1 cellular context compared by ENCODE assay signal in the genomic region with DNA sequence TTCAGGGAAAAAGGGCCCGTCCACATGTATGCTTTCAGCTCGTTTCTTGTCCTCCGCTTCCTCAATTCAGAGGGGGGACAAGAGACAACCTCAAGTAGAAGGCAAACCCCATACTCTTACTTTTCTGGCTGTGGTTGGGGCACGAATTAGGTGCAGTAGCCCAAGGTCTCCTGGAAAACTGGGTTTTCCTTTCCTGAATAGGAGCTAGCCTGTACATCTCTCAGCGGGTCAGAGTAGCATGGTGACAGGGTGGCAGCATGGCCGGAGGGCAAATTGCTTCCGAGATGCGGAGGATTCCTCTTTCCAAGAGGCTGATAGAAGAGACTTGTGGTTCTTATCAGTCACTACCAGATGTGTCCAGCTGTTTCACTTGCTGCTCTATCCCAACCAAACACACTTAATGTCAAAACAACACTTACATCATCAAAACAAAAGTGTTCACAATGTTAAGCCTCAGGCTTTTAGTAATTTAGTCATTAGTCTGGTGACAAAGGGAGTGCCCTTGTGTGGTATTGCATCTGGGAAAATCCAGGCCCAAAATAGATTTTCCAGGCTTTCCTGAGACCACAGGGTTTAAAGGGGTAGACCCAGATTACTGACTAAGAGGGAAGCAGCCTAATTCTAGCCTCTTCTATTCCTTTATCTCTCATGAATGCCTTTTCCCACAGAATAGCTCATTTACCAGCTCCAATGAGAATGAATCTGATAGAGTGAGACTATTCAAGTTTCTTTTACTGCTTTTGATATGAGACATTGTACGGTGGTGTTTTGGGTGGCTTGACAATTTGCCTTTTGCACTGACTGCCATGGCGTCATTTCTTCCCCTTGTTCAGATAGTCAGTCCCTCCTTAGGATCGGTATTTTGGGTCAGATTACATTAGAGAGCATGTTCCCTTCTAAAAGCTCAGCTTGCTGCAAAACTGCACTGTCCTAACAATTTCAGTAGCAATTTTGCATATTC.
TF ChIP-seq lines count a peak whose summit lies in the region.

No MANE protein-coding gene starts in this region.

TF ChIP-seq in K562, 482 proteins besides CTCF, POLR2A, EP300 and RAD21 (continued from another document and continues in another):
- TF ChIP-seq, protein P1, sequence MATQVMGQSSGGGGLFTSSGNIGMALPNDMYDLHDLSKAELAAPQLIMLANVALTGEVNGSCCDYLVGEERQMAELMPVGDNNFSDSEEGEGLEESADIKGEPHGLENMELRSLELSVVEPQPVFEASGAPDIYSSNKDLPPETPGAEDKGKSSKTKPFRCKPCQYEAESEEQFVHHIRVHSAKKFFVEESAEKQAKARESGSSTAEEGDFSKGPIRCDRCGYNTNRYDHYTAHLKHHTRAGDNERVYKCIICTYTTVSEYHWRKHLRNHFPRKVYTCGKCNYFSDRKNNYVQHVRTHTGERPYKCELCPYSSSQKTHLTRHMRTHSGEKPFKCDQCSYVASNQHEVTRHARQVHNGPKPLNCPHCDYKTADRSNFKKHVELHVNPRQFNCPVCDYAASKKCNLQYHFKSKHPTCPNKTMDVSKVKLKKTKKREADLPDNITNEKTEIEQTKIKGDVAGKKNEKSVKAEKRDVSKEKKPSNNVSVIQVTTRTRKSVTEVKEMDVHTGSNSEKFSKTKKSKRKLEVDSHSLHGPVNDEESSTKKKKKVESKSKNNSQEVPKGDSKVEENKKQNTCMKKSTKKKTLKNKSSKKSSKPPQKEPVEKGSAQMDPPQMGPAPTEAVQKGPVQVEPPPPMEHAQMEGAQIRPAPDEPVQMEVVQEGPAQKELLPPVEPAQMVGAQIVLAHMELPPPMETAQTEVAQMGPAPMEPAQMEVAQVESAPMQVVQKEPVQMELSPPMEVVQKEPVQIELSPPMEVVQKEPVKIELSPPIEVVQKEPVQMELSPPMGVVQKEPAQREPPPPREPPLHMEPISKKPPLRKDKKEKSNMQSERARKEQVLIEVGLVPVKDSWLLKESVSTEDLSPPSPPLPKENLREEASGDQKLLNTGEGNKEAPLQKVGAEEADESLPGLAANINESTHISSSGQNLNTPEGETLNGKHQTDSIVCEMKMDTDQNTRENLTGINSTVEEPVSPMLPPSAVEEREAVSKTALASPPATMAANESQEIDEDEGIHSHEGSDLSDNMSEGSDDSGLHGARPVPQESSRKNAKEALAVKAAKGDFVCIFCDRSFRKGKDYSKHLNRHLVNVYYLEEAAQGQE (CRISPR knock-in tag; IDR thresholded peaks at IDR 0.05; ENCODE audit: low read depth) = no peak
- TF ChIP-seq ZNF24 (IDR thresholded peaks at IDR 0.05) = 0 out of 2 replicates have a peak, but pooled peaks have one; percentile 50
- peak; percentile 86 for TF ChIP-seq JUN (IDR thresholded peaks at IDR 0.05; ENCODE audit: borderline replicate concordance, low read depth, low read length)
- TF ChIP-seq JUN (CRISPR knock-in tag; IDR thresholded peaks at IDR 0.05; ENCODE audit: borderline replicate concordance) = no peak
- TF ChIP-seq CCNT2 (IDR thresholded peaks at IDR 0.05; ENCODE audit: borderline replicate concordance, extremely low read depth, insufficient read length, low read depth, low read length) = peak; percentile 96
- TF ChIP-seq ZSCAN32 (CRISPR knock-in tag; IDR thresholded peaks at IDR 0.05) = no peak
- TF ChIP-seq GATA2 (CRISPR knock-in tag; IDR thresholded peaks at IDR 0.05) = peak; percentile 93
- TF ChIP-seq ZNF184 (CRISPR knock-in tag; IDR thresholded peaks at IDR 0.05) = peak; percentile 91
- no peak for TF ChIP-seq BRF1 (IDR thresholded peaks at IDR 0.05; ENCODE audit: borderline replicate concordance, extremely low read depth, insufficient read length)
- TF ChIP-seq, protein P2, sequence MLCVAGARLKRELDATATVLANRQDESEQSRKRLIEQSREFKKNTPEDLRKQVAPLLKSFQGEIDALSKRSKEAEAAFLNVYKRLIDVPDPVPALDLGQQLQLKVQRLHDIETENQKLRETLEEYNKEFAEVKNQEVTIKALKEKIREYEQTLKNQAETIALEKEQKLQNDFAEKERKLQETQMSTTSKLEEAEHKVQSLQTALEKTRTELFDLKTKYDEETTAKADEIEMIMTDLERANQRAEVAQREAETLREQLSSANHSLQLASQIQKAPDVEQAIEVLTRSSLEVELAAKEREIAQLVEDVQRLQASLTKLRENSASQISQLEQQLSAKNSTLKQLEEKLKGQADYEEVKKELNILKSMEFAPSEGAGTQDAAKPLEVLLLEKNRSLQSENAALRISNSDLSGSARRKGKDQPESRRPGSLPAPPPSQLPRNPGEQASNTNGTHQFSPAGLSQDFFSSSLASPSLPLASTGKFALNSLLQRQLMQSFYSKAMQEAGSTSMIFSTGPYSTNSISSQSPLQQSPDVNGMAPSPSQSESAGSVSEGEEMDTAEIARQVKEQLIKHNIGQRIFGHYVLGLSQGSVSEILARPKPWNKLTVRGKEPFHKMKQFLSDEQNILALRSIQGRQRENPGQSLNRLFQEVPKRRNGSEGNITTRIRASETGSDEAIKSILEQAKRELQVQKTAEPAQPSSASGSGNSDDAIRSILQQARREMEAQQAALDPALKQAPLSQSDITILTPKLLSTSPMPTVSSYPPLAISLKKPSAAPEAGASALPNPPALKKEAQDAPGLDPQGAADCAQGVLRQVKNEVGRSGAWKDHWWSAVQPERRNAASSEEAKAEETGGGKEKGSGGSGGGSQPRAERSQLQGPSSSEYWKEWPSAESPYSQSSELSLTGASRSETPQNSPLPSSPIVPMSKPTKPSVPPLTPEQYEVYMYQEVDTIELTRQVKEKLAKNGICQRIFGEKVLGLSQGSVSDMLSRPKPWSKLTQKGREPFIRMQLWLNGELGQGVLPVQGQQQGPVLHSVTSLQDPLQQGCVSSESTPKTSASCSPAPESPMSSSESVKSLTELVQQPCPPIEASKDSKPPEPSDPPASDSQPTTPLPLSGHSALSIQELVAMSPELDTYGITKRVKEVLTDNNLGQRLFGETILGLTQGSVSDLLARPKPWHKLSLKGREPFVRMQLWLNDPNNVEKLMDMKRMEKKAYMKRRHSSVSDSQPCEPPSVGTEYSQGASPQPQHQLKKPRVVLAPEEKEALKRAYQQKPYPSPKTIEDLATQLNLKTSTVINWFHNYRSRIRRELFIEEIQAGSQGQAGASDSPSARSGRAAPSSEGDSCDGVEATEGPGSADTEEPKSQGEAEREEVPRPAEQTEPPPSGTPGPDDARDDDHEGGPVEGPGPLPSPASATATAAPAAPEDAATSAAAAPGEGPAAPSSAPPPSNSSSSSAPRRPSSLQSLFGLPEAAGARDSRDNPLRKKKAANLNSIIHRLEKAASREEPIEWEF (CRISPR knock-in tag; IDR thresholded peaks at IDR 0.05) = peak; percentile 65; the same call in 1 of the 2 replicates
- TF ChIP-seq XRCC3 (IDR thresholded peaks at IDR 0.05) = no peak
- TF ChIP-seq, protein P3, sequence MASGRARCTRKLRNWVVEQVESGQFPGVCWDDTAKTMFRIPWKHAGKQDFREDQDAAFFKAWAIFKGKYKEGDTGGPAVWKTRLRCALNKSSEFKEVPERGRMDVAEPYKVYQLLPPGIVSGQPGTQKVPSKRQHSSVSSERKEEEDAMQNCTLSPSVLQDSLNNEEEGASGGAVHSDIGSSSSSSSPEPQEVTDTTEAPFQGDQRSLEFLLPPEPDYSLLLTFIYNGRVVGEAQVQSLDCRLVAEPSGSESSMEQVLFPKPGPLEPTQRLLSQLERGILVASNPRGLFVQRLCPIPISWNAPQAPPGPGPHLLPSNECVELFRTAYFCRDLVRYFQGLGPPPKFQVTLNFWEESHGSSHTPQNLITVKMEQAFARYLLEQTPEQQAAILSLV (tag; IDR thresholded peaks at IDR 0.05) = no peak
- peak; percentile 39 to 46; a peak in 1 of 4 replicates for TF ChIP-seq FOXA3 (CRISPR knock-in tag; conservative IDR thresholded peaks at IDR 0.05 in 1 of 2, IDR thresholded peaks at IDR 0.05 in 1 of 2)
- TF ChIP-seq FOSL1 (tag; conservative IDR thresholded peaks at IDR 0.05) = peak; percentile 92
- TF ChIP-seq NRF1 (conservative IDR thresholded peaks at IDR 0.05 in 1 of 2, IDR thresholded peaks at IDR 0.05 in 1 of 2) = no peak
- peak; percentile 91 for TF ChIP-seq ZNF197 (CRISPR knock-in tag; IDR thresholded peaks at IDR 0.05; ENCODE audit: low read depth)
- TF ChIP-seq MAZ (CRISPR knock-in tag; conservative IDR thresholded peaks at IDR 0.05 in 1 of 2, IDR thresholded peaks at IDR 0.05 in 1 of 2) = no peak
- TF ChIP-seq ZBED1 (IDR thresholded peaks at IDR 0.05) = peak; percentile 77; the same call in 1 of the 2 replicates
- TF ChIP-seq EP400 (IDR thresholded peaks at IDR 0.05) = peak; percentile 69
- TF ChIP-seq DNMT1 (IDR thresholded peaks at IDR 0.05) = no peak
- no peak for TF ChIP-seq HNRNPLL (IDR thresholded peaks at IDR 0.05; ENCODE audit: low read depth, low read length, poor library complexity, severe bottlenecking)
- TF ChIP-seq, protein P4, sequence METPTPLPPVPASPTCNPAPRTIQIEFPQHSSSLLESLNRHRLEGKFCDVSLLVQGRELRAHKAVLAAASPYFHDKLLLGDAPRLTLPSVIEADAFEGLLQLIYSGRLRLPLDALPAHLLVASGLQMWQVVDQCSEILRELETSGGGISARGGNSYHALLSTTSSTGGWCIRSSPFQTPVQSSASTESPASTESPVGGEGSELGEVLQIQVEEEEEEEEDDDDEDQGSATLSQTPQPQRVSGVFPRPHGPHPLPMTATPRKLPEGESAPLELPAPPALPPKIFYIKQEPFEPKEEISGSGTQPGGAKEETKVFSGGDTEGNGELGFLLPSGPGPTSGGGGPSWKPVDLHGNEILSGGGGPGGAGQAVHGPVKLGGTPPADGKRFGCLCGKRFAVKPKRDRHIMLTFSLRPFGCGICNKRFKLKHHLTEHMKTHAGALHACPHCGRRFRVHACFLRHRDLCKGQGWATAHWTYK (CRISPR knock-in tag; IDR thresholded peaks at IDR 0.05) = no peak
- TF ChIP-seq, protein P5, sequence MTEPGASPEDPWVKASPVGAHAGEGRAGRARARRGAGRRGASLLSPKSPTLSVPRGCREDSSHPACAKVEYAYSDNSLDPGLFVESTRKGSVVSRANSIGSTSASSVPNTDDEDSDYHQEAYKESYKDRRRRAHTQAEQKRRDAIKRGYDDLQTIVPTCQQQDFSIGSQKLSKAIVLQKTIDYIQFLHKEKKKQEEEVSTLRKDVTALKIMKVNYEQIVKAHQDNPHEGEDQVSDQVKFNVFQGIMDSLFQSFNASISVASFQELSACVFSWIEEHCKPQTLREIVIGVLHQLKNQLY (CRISPR knock-in tag; conservative IDR thresholded peaks at IDR 0.05) = no peak
- TF ChIP-seq, protein P6, sequence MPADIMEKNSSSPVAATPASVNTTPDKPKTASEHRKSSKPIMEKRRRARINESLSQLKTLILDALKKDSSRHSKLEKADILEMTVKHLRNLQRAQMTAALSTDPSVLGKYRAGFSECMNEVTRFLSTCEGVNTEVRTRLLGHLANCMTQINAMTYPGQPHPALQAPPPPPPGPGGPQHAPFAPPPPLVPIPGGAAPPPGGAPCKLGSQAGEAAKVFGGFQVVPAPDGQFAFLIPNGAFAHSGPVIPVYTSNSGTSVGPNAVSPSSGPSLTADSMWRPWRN (IDR thresholded peaks at IDR 0.05; ENCODE audit: low read depth) = peak; percentile 97
- TF ChIP-seq NONO (IDR thresholded peaks at IDR 0.05; ENCODE audit: low read depth in 2 of 2, low read length in 1 of 2) = peak in 1 of 2 experiments; percentile 23; a peak in 1 of 4 replicates
- TF ChIP-seq, protein P7, sequence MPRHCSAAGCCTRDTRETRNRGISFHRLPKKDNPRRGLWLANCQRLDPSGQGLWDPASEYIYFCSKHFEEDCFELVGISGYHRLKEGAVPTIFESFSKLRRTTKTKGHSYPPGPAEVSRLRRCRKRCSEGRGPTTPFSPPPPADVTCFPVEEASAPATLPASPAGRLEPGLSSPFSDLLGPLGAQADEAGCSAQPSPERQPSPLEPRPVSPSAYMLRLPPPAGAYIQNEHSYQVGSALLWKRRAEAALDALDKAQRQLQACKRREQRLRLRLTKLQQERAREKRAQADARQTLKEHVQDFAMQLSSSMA (CRISPR knock-in tag; IDR thresholded peaks at IDR 0.05) = no peak
- no peak for TF ChIP-seq NUFIP1 (IDR thresholded peaks at IDR 0.05; ENCODE audit: partially characterized antibody)
- TF ChIP-seq ZNF316 (IDR thresholded peaks at IDR 0.05) = no peak
- TF ChIP-seq NFIX (CRISPR knock-in tag; IDR thresholded peaks at IDR 0.05; ENCODE audit: low read depth) = no peak
- TF ChIP-seq ZNF436 (CRISPR knock-in tag; IDR thresholded peaks at IDR 0.05) = no peak
- TF ChIP-seq, protein P8, sequence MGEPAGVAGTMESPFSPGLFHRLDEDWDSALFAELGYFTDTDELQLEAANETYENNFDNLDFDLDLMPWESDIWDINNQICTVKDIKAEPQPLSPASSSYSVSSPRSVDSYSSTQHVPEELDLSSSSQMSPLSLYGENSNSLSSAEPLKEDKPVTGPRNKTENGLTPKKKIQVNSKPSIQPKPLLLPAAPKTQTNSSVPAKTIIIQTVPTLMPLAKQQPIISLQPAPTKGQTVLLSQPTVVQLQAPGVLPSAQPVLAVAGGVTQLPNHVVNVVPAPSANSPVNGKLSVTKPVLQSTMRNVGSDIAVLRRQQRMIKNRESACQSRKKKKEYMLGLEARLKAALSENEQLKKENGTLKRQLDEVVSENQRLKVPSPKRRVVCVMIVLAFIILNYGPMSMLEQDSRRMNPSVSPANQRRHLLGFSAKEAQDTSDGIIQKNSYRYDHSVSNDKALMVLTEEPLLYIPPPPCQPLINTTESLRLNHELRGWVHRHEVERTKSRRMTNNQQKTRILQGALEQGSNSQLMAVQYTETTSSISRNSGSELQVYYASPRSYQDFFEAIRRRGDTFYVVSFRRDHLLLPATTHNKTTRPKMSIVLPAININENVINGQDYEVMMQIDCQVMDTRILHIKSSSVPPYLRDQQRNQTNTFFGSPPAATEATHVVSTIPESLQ (CRISPR knock-in tag; IDR thresholded peaks at IDR 0.05) = no peak
- TF ChIP-seq PCBP2 (IDR thresholded peaks at IDR 0.05; ENCODE audit: low read depth, low read length, poor library complexity, severe bottlenecking) = no peak
- no peak for TF ChIP-seq POU5F1 (IDR thresholded peaks at IDR 0.05; ENCODE audit: borderline replicate concordance, low read depth, low read length, partially characterized antibody)
- no peak for TF ChIP-seq THRAP3 (IDR thresholded peaks at IDR 0.05; ENCODE audit: borderline replicate concordance)
- TF ChIP-seq, protein P9, sequence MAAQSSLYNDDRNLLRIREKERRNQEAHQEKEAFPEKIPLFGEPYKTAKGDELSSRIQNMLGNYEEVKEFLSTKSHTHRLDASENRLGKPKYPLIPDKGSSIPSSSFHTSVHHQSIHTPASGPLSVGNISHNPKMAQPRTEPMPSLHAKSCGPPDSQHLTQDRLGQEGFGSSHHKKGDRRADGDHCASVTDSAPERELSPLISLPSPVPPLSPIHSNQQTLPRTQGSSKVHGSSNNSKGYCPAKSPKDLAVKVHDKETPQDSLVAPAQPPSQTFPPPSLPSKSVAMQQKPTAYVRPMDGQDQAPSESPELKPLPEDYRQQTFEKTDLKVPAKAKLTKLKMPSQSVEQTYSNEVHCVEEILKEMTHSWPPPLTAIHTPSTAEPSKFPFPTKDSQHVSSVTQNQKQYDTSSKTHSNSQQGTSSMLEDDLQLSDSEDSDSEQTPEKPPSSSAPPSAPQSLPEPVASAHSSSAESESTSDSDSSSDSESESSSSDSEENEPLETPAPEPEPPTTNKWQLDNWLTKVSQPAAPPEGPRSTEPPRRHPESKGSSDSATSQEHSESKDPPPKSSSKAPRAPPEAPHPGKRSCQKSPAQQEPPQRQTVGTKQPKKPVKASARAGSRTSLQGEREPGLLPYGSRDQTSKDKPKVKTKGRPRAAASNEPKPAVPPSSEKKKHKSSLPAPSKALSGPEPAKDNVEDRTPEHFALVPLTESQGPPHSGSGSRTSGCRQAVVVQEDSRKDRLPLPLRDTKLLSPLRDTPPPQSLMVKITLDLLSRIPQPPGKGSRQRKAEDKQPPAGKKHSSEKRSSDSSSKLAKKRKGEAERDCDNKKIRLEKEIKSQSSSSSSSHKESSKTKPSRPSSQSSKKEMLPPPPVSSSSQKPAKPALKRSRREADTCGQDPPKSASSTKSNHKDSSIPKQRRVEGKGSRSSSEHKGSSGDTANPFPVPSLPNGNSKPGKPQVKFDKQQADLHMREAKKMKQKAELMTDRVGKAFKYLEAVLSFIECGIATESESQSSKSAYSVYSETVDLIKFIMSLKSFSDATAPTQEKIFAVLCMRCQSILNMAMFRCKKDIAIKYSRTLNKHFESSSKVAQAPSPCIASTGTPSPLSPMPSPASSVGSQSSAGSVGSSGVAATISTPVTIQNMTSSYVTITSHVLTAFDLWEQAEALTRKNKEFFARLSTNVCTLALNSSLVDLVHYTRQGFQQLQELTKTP (IDR thresholded peaks at IDR 0.05; ENCODE audit: low read depth in 1 of 2, partially characterized antibody in 2 of 2) = peak in 1 of 2 experiments; percentile 93
